ENCODE assay signal across 10 cellular contexts in genomic region chr14:92568621-92569479, GRCh38. TPM values are rescaled to one million over a fixed set of nuclear protein-coding genes. Genes with fewer than 3 reads are reported as not detected.
DNase-seq lines count a peak whose midpoint lies in the region; ATAC-seq and TF ChIP-seq lines count a peak whose summit lies in the region.
"Had no signal": no experiment of that assay in that cellular context is flagged by ENCODE, and none has a peak within 500 bp of the region (broad histone marks: within the 10 kb centered on the region; RNA-seq: fewer than 3 reads in every experiment).

No MANE protein-coding gene starts in this region.

- H3K4me1 Mint-ChIP-seq in WTC11: peaks cover 10% of the 10 kb centered on the region

- H3K4me3 ChIP-seq in lower lobe of right lung: no peak overlapping the region
- H3K4me3 ChIP-seq: SJSA1 had no signal

- peaks cover 17% of the 10 kb centered on the region for H3K4me1 ChIP-seq in lower lobe of right lung
- H3K4me1 ChIP-seq: SJSA1 had no signal

- DNase-seq in lower lobe of right lung: no peak
- no peak for DNase-seq in NCI-H2029 treated with DMSO at 0.1 percent for 48 hours (lab: John Stamatoyannopoulos, UW)
- no peak for DNase-seq in WTC11 (ENCODE audit: low spot score)
- DNase-seq in foreskin melanocyte: no peak
- DNase-seq in SW 1271 (lab: John Stamatoyannopoulos, UW): no peak
- DNase-seq: effector CD4-positive, alpha-beta T cell had no signal

- H3K27ac Mint-ChIP-seq in WTC11: no peak overlapping the region

- peak overlapping the region; percentile 24 for H3K27ac ChIP-seq in lower lobe of right lung
- H3K27ac ChIP-seq: SJSA1 had no signal

- no peak overlapping the region for H3K4me3 Mint-ChIP-seq in WTC11

- peaks cover 9% of the 10 kb centered on the region for H3K9me3 ChIP-seq in lower lobe of right lung
- H3K9me3 ChIP-seq: SJSA1 had no signal

- no peak for TF ChIP-seq CTCF in lower lobe of right lung (IDR thresholded peaks at IDR 0.05)
- TF ChIP-seq CTCF in WTC11 (IDR thresholded peaks at IDR 0.05): no peak

- H3K27me3 Mint-ChIP-seq in WTC11 (ENCODE audit: low read depth): no peaks in the 10 kb centered on the region; the same call in 1 of the 2 replicates

- peaks cover 14% of the 10 kb centered on the region for H3K36me3 ChIP-seq in lower lobe of right lung
- H3K36me3 ChIP-seq: SJSA1 had no signal

- CTCF ChIA-PET in WTC11 (lab: Charles Lee): interaction anchor here (1.1 to 1.2 kb wide), 2 partner anchors 45 to 118 kb away, joined by 3 read pairs; no protein-coding TSS in a partner anchor

- POLR2A ChIA-PET in WTC11 (lab: Charles Lee): interaction anchor here (0.7 kb wide), 1 partner anchor 20 kb away, joined by 3 read pairs; no protein-coding TSS in a partner anchor

- H3K9me3 Mint-ChIP-seq in WTC11: peaks cover 17% of the 10 kb centered on the region

- no peaks in the 10 kb centered on the region for H3K27me3 ChIP-seq in lower lobe of right lung (ENCODE audit: low read depth)
- H3K27me3 ChIP-seq: SJSA1 had no signal

- H3K36me3 Mint-ChIP-seq in WTC11: peaks cover 9% of the 10 kb centered on the region; the same call in 1 of the 2 replicates

- ATAC-seq in GM18511 (IDR thresholded peaks at IDR 0.05; ENCODE audit: unreplicated experiment): peak; percentile 82
- peak; percentile 74 for ATAC-seq in GM21423 (IDR thresholded peaks at IDR 0.05; ENCODE audit: unreplicated experiment)
- peak; percentile 63 for ATAC-seq in HG03571 (IDR thresholded peaks at IDR 0.05; ENCODE audit: unreplicated experiment)
- ATAC-seq in lower lobe of right lung: peak in 1 of 2 donors; percentile 37
- no peak for ATAC-seq in WTC11

- intact Hi-C loops in lower lobe of right lung (cut with DNase I): no loop called here

TF ChIP-seq in WTC11, 78 proteins besides CTCF, POLR2A, EP300 and RAD21:
- no peak for TF ChIP-seq IRF1 (CRISPR knock-in tag; IDR thresholded peaks at IDR 0.05)
- no peak for TF ChIP-seq ELF4 (CRISPR knock-in tag; IDR thresholded peaks at IDR 0.05; ENCODE audit: low read depth)
- TF ChIP-seq, protein P1, sequence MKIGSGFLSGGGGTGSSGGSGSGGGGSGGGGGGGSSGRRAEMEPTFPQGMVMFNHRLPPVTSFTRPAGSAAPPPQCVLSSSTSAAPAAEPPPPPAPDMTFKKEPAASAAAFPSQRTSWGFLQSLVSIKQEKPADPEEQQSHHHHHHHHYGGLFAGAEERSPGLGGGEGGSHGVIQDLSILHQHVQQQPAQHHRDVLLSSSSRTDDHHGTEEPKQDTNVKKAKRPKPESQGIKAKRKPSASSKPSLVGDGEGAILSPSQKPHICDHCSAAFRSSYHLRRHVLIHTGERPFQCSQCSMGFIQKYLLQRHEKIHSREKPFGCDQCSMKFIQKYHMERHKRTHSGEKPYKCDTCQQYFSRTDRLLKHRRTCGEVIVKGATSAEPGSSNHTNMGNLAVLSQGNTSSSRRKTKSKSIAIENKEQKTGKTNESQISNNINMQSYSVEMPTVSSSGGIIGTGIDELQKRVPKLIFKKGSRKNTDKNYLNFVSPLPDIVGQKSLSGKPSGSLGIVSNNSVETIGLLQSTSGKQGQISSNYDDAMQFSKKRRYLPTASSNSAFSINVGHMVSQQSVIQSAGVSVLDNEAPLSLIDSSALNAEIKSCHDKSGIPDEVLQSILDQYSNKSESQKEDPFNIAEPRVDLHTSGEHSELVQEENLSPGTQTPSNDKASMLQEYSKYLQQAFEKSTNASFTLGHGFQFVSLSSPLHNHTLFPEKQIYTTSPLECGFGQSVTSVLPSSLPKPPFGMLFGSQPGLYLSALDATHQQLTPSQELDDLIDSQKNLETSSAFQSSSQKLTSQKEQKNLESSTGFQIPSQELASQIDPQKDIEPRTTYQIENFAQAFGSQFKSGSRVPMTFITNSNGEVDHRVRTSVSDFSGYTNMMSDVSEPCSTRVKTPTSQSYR (CRISPR knock-in tag; IDR thresholded peaks at IDR 0.05): no peak

RNA-seq across cellular contexts. Expression of gene RIN3, which starts 55.3 kb away (rescaled TPM):
- total RNA-seq in lower lobe of right lung (70.6 TPM), WTC11 (2021) (2.7 to 3.3 TPM (median 3.0 TPM) in 3 replicates)

Comparison
In these comparisons a context has a peak if more than half of its experiments do, and no peak if none do; other contexts are left out.
1. RNA of gene RIN3, which starts 55.3 kb away (total RNA-seq): 70.6 TPM in lower lobe of right lung (single experiment); 2.7 to 3.3 TPM in WTC11; every median in the first group is over 10 times any median in the second.